Comparison of ENCODE assay signal across 8 cellular contexts in genomic region chr16:3611145-3611977, GRCh38. TPM values are rescaled to one million over a fixed set of nuclear protein-coding genes. Genes with fewer than 3 reads are reported as not detected.
DNase-seq lines count a peak whose midpoint lies in the region; ATAC-seq, FAIRE-seq and TF ChIP-seq lines count a peak whose summit lies in the region.

A gene with protein sequence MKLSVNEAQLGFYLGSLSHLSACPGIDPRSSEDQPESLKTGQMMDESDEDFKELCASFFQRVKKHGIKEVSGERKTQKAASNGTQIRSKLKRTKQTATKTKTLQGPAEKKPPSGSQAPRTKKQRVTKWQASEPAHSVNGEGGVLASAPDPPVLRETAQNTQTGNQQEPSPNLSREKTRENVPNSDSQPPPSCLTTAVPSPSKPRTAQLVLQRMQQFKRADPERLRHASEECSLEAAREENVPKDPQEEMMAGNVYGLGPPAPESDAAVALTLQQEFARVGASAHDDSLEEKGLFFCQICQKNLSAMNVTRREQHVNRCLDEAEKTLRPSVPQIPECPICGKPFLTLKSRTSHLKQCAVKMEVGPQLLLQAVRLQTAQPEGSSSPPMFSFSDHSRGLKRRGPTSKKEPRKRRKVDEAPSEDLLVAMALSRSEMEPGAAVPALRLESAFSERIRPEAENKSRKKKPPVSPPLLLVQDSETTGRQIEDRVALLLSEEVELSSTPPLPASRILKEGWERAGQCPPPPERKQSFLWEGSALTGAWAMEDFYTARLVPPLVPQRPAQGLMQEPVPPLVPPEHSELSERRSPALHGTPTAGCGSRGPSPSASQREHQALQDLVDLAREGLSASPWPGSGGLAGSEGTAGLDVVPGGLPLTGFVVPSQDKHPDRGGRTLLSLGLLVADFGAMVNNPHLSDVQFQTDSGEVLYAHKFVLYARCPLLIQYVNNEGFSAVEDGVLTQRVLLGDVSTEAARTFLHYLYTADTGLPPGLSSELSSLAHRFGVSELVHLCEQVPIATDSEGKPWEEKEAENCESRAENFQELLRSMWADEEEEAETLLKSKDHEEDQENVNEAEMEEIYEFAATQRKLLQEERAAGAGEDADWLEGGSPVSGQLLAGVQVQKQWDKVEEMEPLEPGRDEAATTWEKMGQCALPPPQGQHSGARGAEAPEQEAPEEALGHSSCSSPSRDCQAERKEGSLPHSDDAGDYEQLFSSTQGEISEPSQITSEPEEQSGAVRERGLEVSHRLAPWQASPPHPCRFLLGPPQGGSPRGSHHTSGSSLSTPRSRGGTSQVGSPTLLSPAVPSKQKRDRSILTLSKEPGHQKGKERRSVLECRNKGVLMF (N-terminal part only) (minus strand): TSS chr16:3611606. CDS start chr16:3608964, 2,642 bp downstream.

- H3K27me3 ChIP-seq in HepG2 (ENCODE audit: control insufficient read depth in 1 of 2, insufficient read depth in 2 of 2, low read length in 2 of 2): no peaks in the 10 kb centered on the region; a peak in 1 of 5 replicates

- peaks cover 30% of the 10 kb centered on the region for H3K36me3 Mint-ChIP-seq in dendritic cell treated with granulocyte-macrophage colony-stimulating factor and Interleukin-4, amounts not matched to agents 40 ng/mL and 50 ng/mL, for 4 days (ENCODE audit: low read depth)

- peak within 1 kb of the TSS; percentile 35 for H2AFZ ChIP-seq in HepG2 (ENCODE audit: low read length)

- H3K36me3 ChIP-seq in HepG2 (replicated peaks in 1 of 2; ENCODE audit: control insufficient read depth in 1 of 2, insufficient read depth in 2 of 2, low read length in 2 of 2): peaks cover 0 to 1% of the 10 kb centered on the region in 2 experiments; a peak in 1 of 5 replicates

- TF ChIP-seq POLR2A in HepG2 (IDR thresholded peaks at IDR 0.05; ENCODE audit: insufficient read depth in 1 of 2, low read depth in 2 of 2, low read length in 2 of 2): peak in 1 of 2 experiments; percentile 79; a peak in 2 of 4 replicates

- FAIRE-seq in HepG2 (lab: Jason Lieb, UNC): no peak

- peaks cover 52% of the 10 kb centered on the region for H3K4me1 Mint-ChIP-seq in dendritic cell treated with granulocyte-macrophage colony-stimulating factor and Interleukin-4, amounts not matched to agents 40 ng/mL and 50 ng/mL, for 4 days (ENCODE audit: low read depth)

- peaks cover 38% of the 10 kb centered on the region for H3K79me2 ChIP-seq in HepG2 (ENCODE audit: insufficient read depth, low read length)

- CTCF ChIA-PET in HepG2 (lab: Yijun Ruan, JAX; ENCODE audit: low intra/inter-chr PET ratio, low total read pairs): no interaction called here

- TF ChIP-seq RAD21 in HepG2 (CRISPR knock-in tag; IDR thresholded peaks at IDR 0.05): 0 out of 2 replicates have a peak, but pooled peaks have one; percentile 11

- H3K9ac ChIP-seq in HepG2 (ENCODE audit: insufficient read depth, low read depth, low read length): peak within 1 kb of the TSS; percentile 83

- peak; percentile 72 for DNase-seq in NCI-H748 treated with DMSO at 0.1 percent for 48 hours (lab: John Stamatoyannopoulos, UW)
- peak; percentile 86 for DNase-seq in activated CD4-positive, alpha-beta T cell treated with anti-CD3 and anti-CD28 coated beads, Interleukin-2, amount 50 U/mL, for 1 hour
- DNase-seq in HepG2 (ENCODE audit: low spot score): peak; percentile 84
- peak; percentile 86 for DNase-seq in stimulated activated CD4-positive, alpha-beta T cell treated with anti-CD3 and anti-CD28 coated beads, Interleukin-2, amount 100 ng/mL, for 4 hours (ENCODE audit: low read depth)

- TSS peak; percentile 61 for BruUV-seq in HepG2 (replicated peaks; lab: Mats Ljungman, UMichigan)

- intact Hi-C loops in dendritic cell treated with granulocyte-macrophage colony-stimulating factor and Interleukin-4, amounts not matched to agents 40 ng/mL and 50 ng/mL, for 4 days (cut with micrococcal nuclease): loop anchor here (10.0 kb wide), 1 partner anchor 87 kb away; no protein-coding TSS in a partner anchor
- intact Hi-C loops in HepG2 (cut with micrococcal nuclease; ENCODE audit: unreplicated experiment): no loop called here

- H3K4me2 ChIP-seq in HepG2 (ENCODE audit: low read depth, low read length): peak within 1 kb of the TSS; percentile 89

- peaks cover 63% of the 10 kb centered on the region for H3K4me1 ChIP-seq in HepG2 (ENCODE audit: insufficient read depth, low read length)

- peak within 1 kb of the TSS; percentile 96 for H3K4me3 Mint-ChIP-seq in dendritic cell treated with granulocyte-macrophage colony-stimulating factor and Interleukin-4, amounts not matched to agents 40 ng/mL and 50 ng/mL, for 4 days

- no peaks in the 10 kb centered on the region for H3K27me3 Mint-ChIP-seq in dendritic cell treated with granulocyte-macrophage colony-stimulating factor and Interleukin-4, amounts not matched to agents 40 ng/mL and 50 ng/mL, for 4 days

- ATAC-seq in GM19397 (IDR thresholded peaks at IDR 0.05; ENCODE audit: unreplicated experiment) (peak; percentile 87), HG03558 (IDR thresholded peaks at IDR 0.05; ENCODE audit: extremely low read depth, unreplicated experiment) (peak; percentile 60), HepG2 (peak; percentile 85)

- H3K27ac ChIP-seq in C4-2B: peak within 1 kb of the TSS; percentile 87
- peak within 1 kb of the TSS; percentile 69 for H3K27ac ChIP-seq in HepG2 (ENCODE audit: extremely low read length, insufficient read depth, low read length)

- TF ChIP-seq EP300 in HepG2 (IDR thresholded peaks at IDR 0.05; ENCODE audit: low read depth in 2 of 2, low read length in 2 of 2) (no peak), HepG2 (CRISPR knock-in tag; IDR thresholded peaks at IDR 0.05; ENCODE audit: borderline replicate concordance) (no peak)

- H3K4me3 ChIP-seq in HepG2 (replicated peaks in 1 of 3; ENCODE audit: insufficient read depth in 1 of 3, low read depth in 2 of 3, low read length in 3 of 3): peak within 1 kb of the TSS; percentile 96 to 99 (median 98)

- no peaks in the 10 kb centered on the region for H3K9me3 Mint-ChIP-seq in dendritic cell treated with granulocyte-macrophage colony-stimulating factor and Interleukin-4, amounts not matched to agents 40 ng/mL and 50 ng/mL, for 4 days

- POLR2A ChIA-PET in HepG2 (lab: Yijun Ruan, JAX): interaction anchor here (0.6 to 1.6 kb wide), 3 partner anchors 15 to 1933 kb away, joined by 3 to 6 read pairs (median 3); partner anchors contain the start of gene JPT2

- WGBS in HepG2 (ENCODE audit: low lambda C conversion rate): 0% methylated on average over 19 of the region's 86 CpGs

- H3K9me3 ChIP-seq in HepG2 (ENCODE audit: low read length): no peaks in the 10 kb centered on the region

- H4K20me1 ChIP-seq in HepG2 (ENCODE audit: insufficient read depth, low read length): no peaks in the 10 kb centered on the region

- peak within 1 kb of the TSS; percentile 85 for H3K27ac Mint-ChIP-seq in dendritic cell treated with granulocyte-macrophage colony-stimulating factor and Interleukin-4, amounts not matched to agents 40 ng/mL and 50 ng/mL, for 4 days

- TF ChIP-seq CTCF in C4-2B (conservative IDR thresholded peaks at IDR 0.05) (no peak), HepG2 (CRISPR knock-in tag; IDR thresholded peaks at IDR 0.05) (no peak)

- in situ Hi-C loops in HepG2 (cut with HindIII; ENCODE audit: extremely low pct_ligation_motif_present, low pct_unique_long_range_greater_than_20kb): no loop called here

TF ChIP-seq in HepG2, 621 proteins besides CTCF, POLR2A, EP300 and RAD21 (continues in another document):
- TF ChIP-seq FLYWCH1 (CRISPR knock-in tag; IDR thresholded peaks at IDR 0.05) (no peak), SYNCRIP (IDR thresholded peaks at IDR 0.05; ENCODE audit: insufficient read depth, low read depth, low read length) (no peak), KAT7 (CRISPR knock-in tag; IDR thresholded peaks at IDR 0.05; ENCODE audit: borderline replicate concordance) (peak; percentile 67)

RNA-seq across cellular contexts. Expression of the gene that starts here (rescaled TPM):
- total RNA-seq in HepG2 (2016; rRNA removed; fragmentation: Illumina TruSeq; extraction: Trizol): 2.5 and 3.6 TPM in 2 replicates
- 0.97 and 1.0 TPM in 2 replicates for total RNA-seq in HepG2 (2016; cell fraction: cytosol; rRNA removed; fragmentation: Illumina TruSeq; extraction: Trizol; ENCODE audit: low read depth)
- total RNA-seq in HepG2 (2016; cell fraction: insoluble cytoplasmic fraction; rRNA removed; fragmentation: Illumina TruSeq; extraction: Trizol): 2.1 and 3.8 TPM in 2 replicates
- 1.3 and 1.6 TPM in 2 replicates for total RNA-seq in HepG2 (2016; cell fraction: membrane; rRNA removed; fragmentation: Illumina TruSeq; extraction: Trizol)
- 7.6 and 7.9 TPM in 2 replicates for total RNA-seq in HepG2 (2016; cell fraction: nucleus; rRNA removed; fragmentation: Illumina TruSeq; extraction: Trizol)
- polyA plus RNA-seq in HepG2 (2011; rRNA removed): 1.1 and 1.3 TPM in 2 replicates
- polyA plus RNA-seq in HepG2 (2011; cell fraction: cytosol; rRNA removed): 0.40 and 0.46 TPM in 2 replicates
- polyA plus RNA-seq in HepG2 (2011; cell fraction: nucleus; rRNA removed): 5.4 and 5.9 TPM in 2 replicates
- polyA plus RNA-seq in HepG2 (2012): 0.97 and 1.2 TPM in 2 replicates
- polyA plus RNA-seq in HepG2 (2016; cell fraction: cytosol; fragmentation: Illumina TruSeq; extraction: Trizol; ENCODE audit: low read depth): 0.16 and 0.18 TPM in 2 replicates
- 1.1 and 1.7 TPM in 2 replicates for polyA plus RNA-seq in HepG2 (2016; cell fraction: insoluble cytoplasmic fraction; fragmentation: Illumina TruSeq; extraction: Trizol; ENCODE audit: low read depth)
- polyA plus RNA-seq in HepG2 (2016; cell fraction: membrane; fragmentation: Illumina TruSeq; extraction: Trizol; ENCODE audit: low read depth): 0.21 and 0.31 TPM in 2 replicates
- polyA plus RNA-seq in HepG2 (2016; cell fraction: nucleus; fragmentation: Illumina TruSeq; extraction: Trizol; ENCODE audit: insufficient read depth, low read depth): 12.5 and 14.1 TPM in 2 replicates
- 1.5 and 3.9 TPM in 2 replicates for polyA minus RNA-seq in HepG2 (2011; rRNA and poly(A)+ RNA removed; ENCODE audit: low replicate concordance)
- polyA minus RNA-seq in HepG2 (2011; cell fraction: cytosol; rRNA and poly(A)+ RNA removed): 0.89 and 1.1 TPM in 2 replicates
- polyA minus RNA-seq in HepG2 (2011; cell fraction: nucleus; rRNA and poly(A)+ RNA removed): 4.4 and 5.1 TPM in 2 replicates

Comparison
In these comparisons a context has a peak if more than half of its experiments do, and no peak if none do; other contexts are left out.
1. Peak in every context shown above with its lines: DNase-seq, ATAC-seq, H3K4me3 ChIP-seq and H3K27ac ChIP-seq.